ENCODE assay signal across 1 cellular context in genomic region chr2:10447300-10448207, GRCh38.
TF ChIP-seq lines count a peak whose summit lies in the region.

No MANE protein-coding gene starts in this region.

TF ChIP-seq in WTC11, 78 proteins besides CTCF, POLR2A, EP300 and RAD21 (continued from another document):
- TF ChIP-seq AFF4 (CRISPR knock-in tag; IDR thresholded peaks at IDR 0.05; ENCODE audit: borderline replicate concordance) (peak; percentile 78; the same call in 1 of the 2 replicates), ATF1 (CRISPR knock-in tag; IDR thresholded peaks at IDR 0.05) (peak; percentile 93), ELF4 (CRISPR knock-in tag; IDR thresholded peaks at IDR 0.05; ENCODE audit: low read depth) (peak; percentile 99)
